Comparison of ENCODE assay signal across 8 cellular contexts in the genomic region with DNA sequence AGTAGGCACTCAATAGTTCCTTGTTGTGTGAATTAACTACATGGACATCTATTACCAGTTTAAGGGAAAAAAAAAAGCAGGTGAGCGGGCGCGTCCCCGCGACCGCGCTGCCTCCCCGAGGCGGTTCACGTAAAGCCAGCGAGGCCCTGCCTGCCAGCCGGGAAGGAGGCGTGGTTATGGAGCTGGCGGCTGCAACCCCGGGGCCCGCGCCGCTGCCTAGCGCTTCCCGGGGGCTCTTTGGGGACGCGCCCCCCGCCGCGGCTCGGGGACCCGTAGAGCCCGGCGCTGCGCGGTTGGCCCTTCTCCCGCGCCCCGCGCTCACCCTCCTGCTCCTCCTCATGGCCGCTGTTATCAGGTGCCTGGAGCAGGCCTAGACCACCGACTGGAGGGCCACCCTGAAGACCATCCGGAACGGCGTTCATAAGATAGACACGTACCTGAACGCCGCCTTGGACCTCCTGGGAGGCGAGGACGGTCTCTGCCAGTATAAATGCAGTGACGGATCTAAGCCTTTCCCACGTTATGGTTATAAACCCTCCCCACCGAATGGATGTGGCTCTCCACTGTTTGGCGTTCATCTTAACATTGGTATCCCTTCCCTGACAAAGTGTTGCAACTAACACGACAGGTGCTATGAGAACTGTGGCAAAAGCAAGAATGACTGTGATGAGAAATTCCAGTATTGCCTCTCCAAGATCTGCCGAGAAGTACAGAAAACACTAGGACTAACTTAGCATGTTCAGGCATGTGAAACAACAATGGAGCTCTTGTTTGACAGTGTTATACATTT. TPM values are rescaled to one million over a fixed set of nuclear protein-coding genes. Genes with fewer than 3 reads are reported as not detected.
A peak's percentile ranks its signal among the peaks of the same experiment; 100 is the strongest.
DNase-seq lines count a peak whose midpoint lies in the region; ATAC-seq and TF ChIP-seq lines count a peak whose summit lies in the region.

No MANE protein-coding gene starts in this region.

- H3K27me3 ChIP-seq in MG63 (no peaks in the 10 kb centered on the region), SU-DHL-6 (ENCODE audit: low read length) (no peaks in the 10 kb centered on the region), ascending aorta (no peaks in the 10 kb centered on the region), sigmoid colon (no peaks in the 10 kb centered on the region)

- H3K36me3 ChIP-seq in MG63 (peaks cover 21% of the 10 kb centered on the region), SU-DHL-6 (ENCODE audit: low read length) (peaks cover 15% of the 10 kb centered on the region), ascending aorta (peaks cover 0 to under 1% of the 10 kb centered on the region in 2 donors), sigmoid colon (no peaks in the 10 kb centered on the region)

- H3K4me3 ChIP-seq in MG63 (peak overlapping the region; percentile 22), SU-DHL-6 (ENCODE audit: insufficient read depth, low read length, poor library complexity, severe bottlenecking) (peak overlapping the region; percentile 3), ascending aorta (peak overlapping the region; percentile 32 to 67), sigmoid colon (peak overlapping the region; percentile 2 to 46 (median 39))

- peaks cover 16% of the 10 kb centered on the region for H3F3A ChIP-seq in SU-DHL-6 (ENCODE audit: insufficient read depth)

- intact Hi-C loops in ascending aorta (cut with DNase I) (loop anchor here (5.0 to 10.0 kb wide), 6 partner anchors 311 to 956 kb away; a partner anchor contains a TSS), sigmoid colon (cut with DNase I) (loop anchor here (5.0 kb wide), 1 partner anchor 226 kb away; a partner anchor contains a TSS)

- H2AFZ ChIP-seq in SU-DHL-6 (ENCODE audit: low read depth, low read length, severe bottlenecking) = peak overlapping the region; percentile 2

- no peaks in the 10 kb centered on the region for H3K9me2 ChIP-seq in SU-DHL-6 (replicated peaks; ENCODE audit: insufficient read depth, low read length)

- peaks cover 2 to 14% of the 10 kb centered on the region in 2 donors for H3K4me1 ChIP-seq in ascending aorta
- H3K4me1 ChIP-seq in sigmoid colon = peaks cover 0 to 24% (median 21%) of the 10 kb centered on the region in 4 donors

- H3K79me2 ChIP-seq in SU-DHL-6 (ENCODE audit: insufficient read depth, low read length) = peaks cover 16% of the 10 kb centered on the region

- peak overlapping the region; percentile 34; the same call in 1 of the 2 replicates for H3K9ac ChIP-seq in SU-DHL-6 (ENCODE audit: low read length)

- peak overlapping the region; percentile 51 for H3K4me2 ChIP-seq in SU-DHL-6 (ENCODE audit: low read depth, low read length, poor library complexity, severe bottlenecking)

- DNase-seq in DMS153 (lab: John Stamatoyannopoulos, UW) = peak; percentile 50
- peak; percentile 54 for DNase-seq in MG63
- DNase-seq in ascending aorta (ENCODE audit: low spot score in 2 of 2) = no peak
- peak in 30 of 51 donors; percentile 3 to 56 (median 26) for DNase-seq in hypothalamus (lab: John Stamatoyannopoulos, UW)
- no peak for DNase-seq in sigmoid colon
- no peak for DNase-seq in NCI-H187 treated with DMSO at 0.1 percent for 48 hours (lab: John Stamatoyannopoulos, UW)

- no peaks in the 10 kb centered on the region for H4K20me1 ChIP-seq in SU-DHL-6 (ENCODE audit: low read depth, low read length)

- TF ChIP-seq EP300 in sigmoid colon (IDR thresholded peaks at IDR 0.05) = no peak

- H3K9me3 ChIP-seq in MG63 = no peaks in the 10 kb centered on the region
- no peaks in the 10 kb centered on the region for H3K9me3 ChIP-seq in SU-DHL-6 (ENCODE audit: insufficient read depth, low read length)
- no peaks in the 10 kb centered on the region for H3K9me3 ChIP-seq in ascending aorta
- H3K9me3 ChIP-seq in sigmoid colon = no peaks in the 10 kb centered on the region

- ATAC-seq in HG03442 (IDR thresholded peaks at IDR 0.05; ENCODE audit: unreplicated experiment) = no peak

- no peak overlapping the region for H3K27ac ChIP-seq in SU-DHL-6 (ENCODE audit: low read depth, low read length)
- peak overlapping the region; percentile 13 to 52 for H3K27ac ChIP-seq in ascending aorta
- H3K27ac ChIP-seq in sigmoid colon = peak overlapping the region in 1 of 4 donors; percentile 39

- WGBS in sigmoid colon, 2 donors = 3 to 8% methylated on average over 51 of the region's 51 CpGs

- TF ChIP-seq CTCF in SU-DHL-6 (IDR thresholded peaks at IDR 0.05; ENCODE audit: insufficient read depth, low read length, poor library complexity, severe bottlenecking) (no peak), ascending aorta (IDR thresholded peaks at IDR 0.05) (peak in 1 of 3 experiments; percentile 26), sigmoid colon (IDR thresholded peaks at IDR 0.05) (no peak)

- no peak for TF ChIP-seq POLR2A in sigmoid colon (IDR thresholded peaks at IDR 0.05)

RNA-seq across cellular contexts. Expression of a gene that starts 2.6 kb away (rescaled TPM):
- total RNA-seq in MG63 (2014; rRNA removed; shearing (Covaris generic); ENCODE audit: low replicate concordance) = 24.2 and 25.3 TPM in 2 replicates
- 45.4 TPM for total RNA-seq in ascending aorta
- 10 to 100 TPM; 15.6 to 20.8 (median 18.2) TPM for total RNA-seq in sigmoid colon
- polyA plus RNA-seq in sigmoid colon = 10 to 100 TPM; 14.4 to 26.2 (median 19.2) TPM

RNA-seq across cellular contexts. Expression of a gene that starts 35.6 kb away (rescaled TPM):
- total RNA-seq in MG63 (2014; rRNA removed; shearing (Covaris generic); ENCODE audit: low replicate concordance) = 16.0 and 23.1 TPM in 2 replicates
- total RNA-seq in ascending aorta = not detected
- under 1 TPM in 2 of 4 donors, not detected in 2; 0.36 to 0.95 TPM for total RNA-seq in sigmoid colon
- polyA plus RNA-seq in sigmoid colon = 1 to 10 TPM; 1.2 to 6.1 (median 1.8) TPM

RNA-seq across cellular contexts. Expression of a gene that starts 35.8 kb away (rescaled TPM):
- 10.0 and 14.1 TPM in 2 replicates for total RNA-seq in MG63 (2014; rRNA removed; shearing (Covaris generic); ENCODE audit: low replicate concordance)
- total RNA-seq in ascending aorta (20.3 TPM), sigmoid colon (10 to 100 TPM; 12.4 to 20.0 (median 17.5) TPM)
- 10 to 100 TPM; 17.8 to 29.8 (median 22.2) TPM for polyA plus RNA-seq in sigmoid colon

Comparison
In these comparisons a context has a peak if more than half of its experiments do, and no peak if none do; other contexts are left out.
1. DNase-seq: peak in DMS153 (single experiment), MG63 (single experiment) and hypothalamus (30 of 51); none in ascending aorta (0 of 2), sigmoid colon (single experiment) and NCI-H187 treated with DMSO at 0.1 percent for 48 hours (single experiment).
2. Peak in every context shown above with its lines, with median percentiles within 50 percentile points of each other: H3K4me3 ChIP-seq.